Comparison of ENCODE assay signal across 27 cellular contexts in the genomic region with DNA sequence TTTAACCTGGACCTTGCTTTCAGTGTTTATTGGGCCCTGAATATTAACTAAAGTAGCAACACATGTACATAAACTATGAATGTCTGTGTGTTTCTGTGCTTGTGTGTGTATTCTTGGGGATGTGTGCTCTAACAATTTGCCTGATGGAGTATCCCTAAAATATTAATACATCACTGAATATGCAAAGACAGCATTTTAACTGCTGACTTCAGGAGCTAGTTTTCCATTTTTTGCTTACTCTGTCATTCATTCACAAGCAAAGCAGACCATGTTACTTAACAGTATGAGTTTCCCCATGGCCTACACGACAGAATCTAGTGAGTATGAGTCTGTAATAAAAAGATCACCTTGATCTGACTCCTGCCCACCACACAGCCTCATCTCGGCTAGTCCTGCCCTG.
DNase-seq lines count a peak whose midpoint lies in the region; ATAC-seq, FAIRE-seq and TF ChIP-seq lines count a peak whose summit lies in the region.
"Had no signal": no experiment of that assay in that cellular context is flagged by ENCODE, and none has a peak within 500 bp of the region (broad histone marks: within the 10 kb centered on the region; RNA-seq: fewer than 3 reads in every experiment).

No MANE protein-coding gene starts in this region.

- H4K5ac ChIP-seq in IMR-90 (ENCODE audit: low read depth, low read length), result no peak overlapping the region

- peaks cover 22 to 54% of the 10 kb centered on the region in 2 experiments; a peak in 3 of 4 replicates for H3K79me1 ChIP-seq in IMR-90 (ENCODE audit: low read depth in 1 of 2, low read length in 2 of 2)

- no peak overlapping the region for H2BK20ac ChIP-seq in IMR-90 (ENCODE audit: low read depth, low read length)

- no peak for TF ChIP-seq EP300 in A549 (IDR thresholded peaks at IDR 0.05)

- TF ChIP-seq RAD21 in A549 (conservative IDR thresholded peaks at IDR 0.05 in 1 of 2, IDR thresholded peaks at IDR 0.05 in 1 of 2), result no peak
- no peak for TF ChIP-seq RAD21 in IMR-90 (IDR thresholded peaks at IDR 0.05; ENCODE audit: low read length)

- H3K56ac ChIP-seq in IMR-90 (ENCODE audit: extremely low read depth, insufficient read depth, low read length), result no peak overlapping the region

- peak overlapping the region; percentile 71 for H2AK5ac ChIP-seq in IMR-90 (ENCODE audit: low read depth, low read length)

- H3K36me3 ChIP-seq in GM23338 (ENCODE audit: insufficient read depth), result no peaks in the 10 kb centered on the region
- H3K36me3 ChIP-seq in IMR-90 (ENCODE audit: control insufficient read depth, insufficient read depth, low read length), result no peaks in the 10 kb centered on the region
- H3K36me3 ChIP-seq: BE2C, BLaER1 had no signal

- peak overlapping the region; percentile 63 for H3K4ac ChIP-seq in IMR-90 (ENCODE audit: low read depth, low read length)

- H3K9me3 ChIP-seq in A549 (no peaks in the 10 kb centered on the region), IMR-90 (ENCODE audit: control insufficient read depth, insufficient read depth, low read length) (no peaks in the 10 kb centered on the region)
- H3K9me3 ChIP-seq: BE2C, BLaER1 had no signal

- H4K20me1 ChIP-seq in GM23338 (replicated peaks; ENCODE audit: insufficient read depth), result no peaks in the 10 kb centered on the region
- H4K20me1 ChIP-seq in IMR-90 (ENCODE audit: insufficient read depth, low read length), result no peaks in the 10 kb centered on the region
- H4K20me1 ChIP-seq: BLaER1 had no signal

- TF ChIP-seq CTCF in A549 (IDR thresholded peaks at IDR 0.05) (no peak), GM23338 (conservative IDR thresholded peaks at IDR 0.05; ENCODE audit: low read depth in 2 of 2) (no peak), IMR-90 (conservative IDR thresholded peaks at IDR 0.05; ENCODE audit: low read depth, low read length) (no peak)

- peaks cover 4% of the 10 kb centered on the region; the same call in 1 of the 2 replicates for H3K9me1 ChIP-seq in IMR-90 (ENCODE audit: insufficient read depth, low read length)

- H3K14ac ChIP-seq in IMR-90 (replicated peaks; ENCODE audit: low read depth, low read length), result no peak overlapping the region; the same call in 1 of the 2 replicates

- H2BK120ac ChIP-seq in IMR-90 (ENCODE audit: low read depth, low read length), result peak overlapping the region; percentile 65

- H3K79me2 ChIP-seq in GM23338 (replicated peaks; ENCODE audit: insufficient read depth), result no peaks in the 10 kb centered on the region

- peak overlapping the region; percentile 83; the same call in 1 of the 2 replicates for H3K23ac ChIP-seq in IMR-90 (ENCODE audit: low read depth, low read length)

- H3K9ac ChIP-seq in IMR-90 (ENCODE audit: low read depth, low read length), result no peak overlapping the region
- H3K9ac ChIP-seq: BLaER1 had no signal

- H3K27me3 Mint-ChIP-seq in GM23338 (ENCODE audit: insufficient read depth, low read depth, poor library complexity), result no peaks in the 10 kb centered on the region
- H3K27me3 Mint-ChIP-seq: CD4-positive, CD25-positive, alpha-beta regulatory T cell had no signal

- BruUV-seq in IMR-90 (replicated peaks; lab: Mats Ljungman, UMichigan), result no TSS peak

- POLR2A ChIA-PET in A549 (lab: Yijun Ruan, JAX) (no interaction called here), IMR-90 (lab: Charles Lee; ENCODE audit: unreplicated experiment) (no interaction called here)

- H3K36me3 Mint-ChIP-seq in GM23338 (ENCODE audit: low read depth), result no peaks in the 10 kb centered on the region
- H3K36me3 Mint-ChIP-seq: CD14-positive monocyte; CD4-positive, alpha-beta memory T cell; CD4-positive, CD25-positive, alpha-beta regulatory T cell; CD8-positive, alpha-beta memory T cell had no signal

- 0 out of 2 replicates have a peak overlapping the region, but pooled peaks have one; percentile 21 for H3K27ac Mint-ChIP-seq in GM23338
- H3K27ac Mint-ChIP-seq: CD4-positive, alpha-beta memory T cell; CD4-positive, CD25-positive, alpha-beta regulatory T cell; CD8-positive, alpha-beta memory T cell had no signal

- H4K8ac ChIP-seq in IMR-90 (ENCODE audit: low read depth in 2 of 2, low read length in 2 of 2), result peak overlapping the region in 1 of 2 experiments; percentile 45; a peak in 1 of 4 replicates

- 0 out of 2 replicates have a peak, but pooled peaks cover 5% of the 10 kb centered on the region for H3K9me2 ChIP-seq in GM23338 (ENCODE audit: insufficient read depth)

- no peak overlapping the region for H3K4me2 ChIP-seq in A549
- no peak overlapping the region for H3K4me2 ChIP-seq in GM23338
- no peak overlapping the region for H3K4me2 ChIP-seq in IMR-90 (ENCODE audit: low read depth, low read length)
- H3K4me2 ChIP-seq: BLaER1 had no signal

- peak overlapping the region; percentile 70; the same call in 1 of the 3 replicates for H2BK15ac ChIP-seq in IMR-90 (ENCODE audit: low read depth, low read length)

- H3K4me1 Mint-ChIP-seq in GM23338, result peaks cover 8% of the 10 kb centered on the region
- H3K4me1 Mint-ChIP-seq: CD14-positive monocyte; CD4-positive, alpha-beta memory T cell; CD4-positive, CD25-positive, alpha-beta regulatory T cell; CD8-positive, alpha-beta memory T cell had no signal

- DNase-seq in A549 (ENCODE audit: low read depth in 1 of 2, low spot score in 1 of 2), result no peak
- DNase-seq in GM23338 (ENCODE audit: low spot score), result no peak
- DNase-seq in IMR-90, result no peak
- no peak for DNase-seq in urothelium cell line (ENCODE audit: low spot score)
- DNase-seq in ACHN, result no peak
- DNase-seq in SHP77 (lab: John Stamatoyannopoulos, UW), result no peak
- no peak for DNase-seq in NCI-H1694 (lab: John Stamatoyannopoulos, UW)
- DNase-seq: 8988T; BE2C; C1 segment of cervical spinal cord; CD4-positive, CD25-positive, alpha-beta regulatory T cell; CD8-positive, alpha-beta memory T cell; COR-L47; DMS 273 treated with DMSO at 0.1 percent for 48 hours; DMS153; DMS53; DMS79; DND-41; EL; GDM1 had no signal

- dilution Hi-C loops in IMR-90 (cut with HindIII; ENCODE audit: low sequenced_read_pairs, unreplicated experiment), result no loop called here

- TF ChIP-seq POLR2A in A549 (IDR thresholded peaks at IDR 0.05; ENCODE audit: low read length), result no peak
- TF ChIP-seq POLR2A in IMR-90 (IDR thresholded peaks at IDR 0.05; ENCODE audit: low read depth, low read length), result no peak

- H3K4me3 ChIP-seq in A549 (no peak overlapping the region), GM23338 (no peak overlapping the region), IMR-90 (ENCODE audit: insufficient read depth, low read depth, low read length) (no peak overlapping the region)
- H3K4me3 ChIP-seq: BLaER1, GM12878 had no signal

- CTCF ChIA-PET in A549 (lab: Yijun Ruan, JAX) (no interaction called here), IMR-90 (lab: Yijun Ruan, JAX) (no interaction called here)

- in situ Hi-C loops in IMR-90 (cut with MboI; ENCODE audit: low sequenced_read_pairs) (no loop called here), ACHN (cut with HindIII; ENCODE audit: low pct_ligation_motif_present, low pct_unique_long_range_greater_than_20kb, low sequenced_read_pairs) (no loop called here)

- 31% methylated on average over 2 of the region's 2 CpGs for WGBS in A549 (ENCODE audit: missing lambda C conversion rate)
- WGBS in IMR-90 (ENCODE audit: extremely low coverage in 2 of 2, insufficient read length in 1 of 2), 2 experiments, result 100% methylated on average over 1 of the region's 2 CpGs; no CpG with 5 or more reads in 1 of the 2 experiments

- H3K27ac ChIP-seq in A549 (no peak overlapping the region), GM23338 (ENCODE audit: low read depth) (no peak overlapping the region), IMR-90 (ENCODE audit: insufficient read depth, low read length) (no peak overlapping the region)
- H3K27ac ChIP-seq: BLaER1 had no signal

- intact Hi-C loops in IMR-90 (cut with micrococcal nuclease), result no loop called here

- H3K27me3 ChIP-seq in GM23338 (ENCODE audit: insufficient read depth), result no peaks in the 10 kb centered on the region
- no peaks in the 10 kb centered on the region for H3K27me3 ChIP-seq in IMR-90 (ENCODE audit: control insufficient read depth, insufficient read depth, low read length)
- H3K27me3 ChIP-seq: BE2C, BLaER1 had no signal

- H3F3A ChIP-seq in GM23338 (replicated peaks; ENCODE audit: low read depth), result no peaks in the 10 kb centered on the region

- FAIRE-seq in A549 (lab: Jason Lieb, UNC) (no peak), urothelium cell line (lab: Jason Lieb, UNC) (peak; percentile 13)
- FAIRE-seq: A204.1, GM12878, GM12892, GM19239 had no signal

- peak overlapping the region; percentile 22; the same call in 1 of the 2 replicates for H3K18ac ChIP-seq in IMR-90 (ENCODE audit: low read depth, low read length)

- H3K4me1 ChIP-seq in A549 (no peaks in the 10 kb centered on the region), GM23338 (ENCODE audit: insufficient read depth) (peaks cover 9% of the 10 kb centered on the region), IMR-90 (ENCODE audit: control insufficient read depth, insufficient read depth, low read length) (peaks cover 2% of the 10 kb centered on the region; the same call in 1 of the 2 replicates)
- H3K4me1 ChIP-seq: BE2C, BLaER1 had no signal

- no peak overlapping the region for H2AFZ ChIP-seq in GM23338
- no peak overlapping the region for H2AFZ ChIP-seq in IMR-90 (replicated peaks; ENCODE audit: low read length, poor library complexity)

- H3K4me3 Mint-ChIP-seq in GM23338, result no peak overlapping the region
- H3K4me3 Mint-ChIP-seq: CD14-positive monocyte; CD4-positive, alpha-beta memory T cell; CD4-positive, CD25-positive, alpha-beta regulatory T cell; CD8-positive, alpha-beta memory T cell had no signal

- peak overlapping the region; percentile 43 for H4K91ac ChIP-seq in IMR-90 (ENCODE audit: insufficient read depth, low read depth, low read length)

- no peak overlapping the region for H2AK9ac ChIP-seq in IMR-90 (replicated peaks; ENCODE audit: low read depth, low read length, poor library complexity)

- H3K9me3 Mint-ChIP-seq in GM23338, result no peaks in the 10 kb centered on the region
- H3K9me3 Mint-ChIP-seq: CD4-positive, alpha-beta memory T cell had no signal

- H2BK5ac ChIP-seq in IMR-90 (ENCODE audit: low read depth, low read length, poor library complexity, severe bottlenecking), result no peak overlapping the region

- ATAC-seq in A549 (no peak), GM23338 (no peak), IMR-90 (ENCODE audit: low read depth) (no peak)
- ATAC-seq: GM12878 had no signal

TF ChIP-seq in A549, 52 proteins besides CTCF, POLR2A, EP300 and RAD21:
- peak; percentile 68 for TF ChIP-seq MAFK (IDR thresholded peaks at IDR 0.05; ENCODE audit: partially characterized antibody)
- TF ChIP-seq FOSL2 (IDR thresholded peaks at IDR 0.05), result no peak
- no peak for TF ChIP-seq FOSL2 (CRISPR knock-in tag; IDR thresholded peaks at IDR 0.05)

TF ChIP-seq in GM23338, 12 proteins besides CTCF, POLR2A, EP300 and RAD21:
- no peak for TF ChIP-seq EZH2 (IDR thresholded peaks at IDR 0.05; ENCODE audit: low read depth, unreplicated experiment)
TF ChIP-seq in GM23338: peak in this region for 0.

TF ChIP-seq in IMR-90, 13 proteins besides CTCF, POLR2A, EP300 and RAD21:
- no peak for TF ChIP-seq CHD1 (IDR thresholded peaks at IDR 0.05; ENCODE audit: low read depth, low read length)
- TF ChIP-seq MAFK (IDR thresholded peaks at IDR 0.05; ENCODE audit: low read depth, low read length), result peak; percentile 66; the same call in 1 of the 2 replicates
TF ChIP-seq in IMR-90: peak in this region for 1.
